11 cellular contexts compared by ENCODE assay signal in the genomic region with DNA sequence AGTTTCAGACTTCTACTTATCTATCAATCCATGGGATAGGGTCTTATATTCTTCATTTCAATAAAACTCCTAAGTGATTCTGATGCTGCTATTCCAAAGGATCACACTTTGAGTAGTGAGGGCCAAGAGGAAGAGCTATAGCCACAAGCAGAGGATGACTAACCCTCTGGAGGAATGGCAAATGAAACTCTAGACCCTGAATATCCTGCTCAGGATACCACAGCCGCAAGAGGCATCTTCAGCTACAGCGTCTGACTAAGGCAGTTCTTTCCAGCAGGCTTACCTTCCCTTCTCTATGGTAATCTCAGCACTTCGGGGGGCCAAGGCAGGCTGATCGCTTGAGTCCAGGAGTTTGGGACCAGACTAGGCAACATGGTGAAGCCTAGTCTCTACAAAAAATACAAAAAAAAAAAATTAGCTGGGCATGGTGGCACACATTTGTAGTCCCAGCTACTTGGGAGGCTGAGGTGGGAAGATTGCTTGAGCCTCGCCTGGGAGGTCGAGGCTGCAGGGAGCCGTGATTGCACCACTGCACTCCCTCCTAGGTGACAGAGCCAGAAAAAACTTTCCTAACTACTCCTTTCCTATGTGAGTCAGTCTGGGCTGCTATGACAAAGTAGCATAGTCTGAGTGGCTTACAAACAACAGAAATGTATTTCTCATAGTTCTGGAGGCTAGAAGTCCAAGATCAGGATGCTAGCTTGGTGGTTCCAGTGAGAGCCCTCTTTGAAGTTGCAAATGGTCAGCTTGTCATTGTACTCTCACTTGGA.
DNase-seq lines count a peak whose midpoint lies in the region; TF ChIP-seq lines count a peak whose summit lies in the region.
"Had no signal": no experiment of that assay in that cellular context is flagged by ENCODE, and none has a peak within 500 bp of the region (broad histone marks: within the 10 kb centered on the region; RNA-seq: fewer than 3 reads in every experiment).

No MANE protein-coding gene starts in this region.

- H3K36me3 ChIP-seq in ACC112 (ENCODE audit: insufficient read depth, low read length) = no peaks in the 10 kb centered on the region
- H3K36me3 ChIP-seq in left ventricle myocardium inferior = no peaks in the 10 kb centered on the region

- DNase-seq in KBM-7 (peak; percentile 7), islet precursor cell (peak; percentile 74), left ventricle myocardium inferior (no peak), GM13976 (ENCODE audit: low spot score) (no peak), SKM-1 treated with dmso at 0.1 percent for 144 hours (lab: John Stamatoyannopoulos, UW; ENCODE audit: unreplicated experiment) (no peak)
- no peak for DNase-seq in activated CD4-positive, alpha-beta T cell treated with anti-CD3 and anti-CD28 coated beads for 48 hours
- DNase-seq: activated T-cell treated with anti-CD3 and anti-CD28 coated beads, Interleukin-2, amount 50 U/mL, for 24 hours; NCI-H187 had no signal

- intact Hi-C loops in left ventricle myocardium inferior (cut with micrococcal nuclease) = no loop called here

- H3K27me3 ChIP-seq in ACC112 (ENCODE audit: insufficient read depth, low read length) = no peaks in the 10 kb centered on the region
- H3K27me3 ChIP-seq in left ventricle myocardium inferior (ENCODE audit: low read depth) = no peaks in the 10 kb centered on the region

- peaks cover 2% of the 10 kb centered on the region for H3K79me2 ChIP-seq in ACC112 (ENCODE audit: control insufficient read depth, insufficient read depth, low read length, unreplicated experiment)

- in situ Hi-C loops in KBM-7 (cut with MboI; ENCODE audit: low pct_unique_long_range_greater_than_20kb, low sequenced_read_pairs) (no loop called here), GM13976 (cut with MboI; ENCODE audit: low sequenced_read_pairs, unreplicated experiment) (no loop called here)

- H3K9me3 ChIP-seq in left ventricle myocardium inferior (replicated peaks) = no peaks in the 10 kb centered on the region

- H3K27ac ChIP-seq in ACC112 (ENCODE audit: low read depth, low read length) (peak overlapping the region; percentile 97), left ventricle myocardium inferior (replicated peaks) (no peak overlapping the region)
- H3K27ac ChIP-seq: coronary artery had no signal

- H2AFZ ChIP-seq in ACC112 (ENCODE audit: low read length, unreplicated experiment) = no peak overlapping the region

- no peak for TF ChIP-seq CTCF in WI38 (IDR thresholded peaks at IDR 0.05; ENCODE audit: low read depth, low read length)
- TF ChIP-seq CTCF in left ventricle myocardium inferior (IDR thresholded peaks at IDR 0.05; ENCODE audit: borderline replicate concordance) = no peak
- no peak for TF ChIP-seq CTCF in GM13976 (IDR thresholded peaks at IDR 0.05; ENCODE audit: borderline replicate concordance, control extremely low read depth, extremely low read depth, insufficient read depth, missing control alignments)

- peaks cover 86% of the 10 kb centered on the region for H3K4me1 ChIP-seq in ACC112 (ENCODE audit: control insufficient read depth, insufficient read depth, low read length, unreplicated experiment)
- no peaks in the 10 kb centered on the region for H3K4me1 ChIP-seq in left ventricle myocardium inferior

- H3K4me3 ChIP-seq in ACC112 (ENCODE audit: low read depth, low read length) (peak overlapping the region; percentile 40), WI38 (ENCODE audit: low read depth, low read length) (peak overlapping the region; percentile 20; the same call in 1 of the 2 replicates), left ventricle myocardium inferior (no peak overlapping the region)
- H3K4me3 ChIP-seq: coronary artery had no signal

Comparison
In these comparisons a context has a peak if more than half of its experiments do, and no peak if none do; other contexts are left out.
1. DNase-seq: peak in KBM-7 (single experiment) and islet precursor cell (single experiment); none in left ventricle myocardium inferior (single experiment), GM13976 (single experiment), SKM-1 treated with dmso at 0.1 percent for 144 hours (single experiment) and activated CD4-positive, alpha-beta T cell treated with anti-CD3 and anti-CD28 coated beads for 48 hours (single experiment).